In the genomic region with DNA sequence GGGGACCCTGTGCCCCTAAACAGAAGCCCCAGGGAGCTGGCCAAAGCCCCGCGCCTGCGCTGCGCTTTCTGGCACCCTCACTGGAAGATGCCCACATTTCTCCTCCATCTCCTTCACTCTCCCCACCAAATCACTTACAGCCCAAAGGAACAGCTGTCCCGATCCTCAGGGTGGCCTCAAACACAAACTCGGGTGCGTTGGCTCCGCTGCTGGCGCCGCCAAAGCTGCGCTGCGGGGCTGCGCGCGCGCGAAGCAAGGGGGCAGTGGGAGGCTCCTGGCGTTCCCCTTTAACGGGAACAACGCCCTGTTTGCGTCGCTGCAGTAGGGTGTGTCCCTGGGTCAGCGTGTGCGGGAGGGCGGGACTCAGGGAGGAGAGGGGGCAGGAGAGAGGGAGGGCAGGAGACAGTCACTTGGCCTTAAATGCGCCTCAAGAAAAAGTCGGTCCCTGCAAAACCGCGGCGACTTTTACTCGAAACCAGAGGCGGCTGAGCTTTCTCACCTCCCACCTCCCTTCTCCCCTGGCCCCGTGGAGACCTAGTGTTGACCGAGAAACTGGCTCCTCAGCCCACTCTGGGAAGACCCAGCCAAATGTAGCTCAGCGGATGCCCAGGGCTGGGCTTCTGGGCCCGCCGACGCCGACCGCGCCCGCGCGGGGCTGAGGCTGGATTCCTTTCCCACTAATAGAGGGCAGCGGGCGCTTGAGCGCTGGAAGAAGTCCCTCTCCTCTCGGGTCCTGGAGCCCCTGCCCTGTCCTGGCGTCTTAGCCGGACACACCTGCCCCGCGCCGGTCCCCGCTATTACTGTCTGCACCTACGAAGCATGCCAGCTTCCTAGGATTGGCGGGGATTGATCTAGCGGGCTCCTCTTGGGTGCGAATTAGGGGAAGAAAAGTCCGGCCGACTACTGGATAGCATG, we compare ENCODE assay signal across 8 cellular contexts. TPM values are rescaled to one million over a fixed set of nuclear protein-coding genes. Genes with fewer than 3 reads are reported as not detected.
DNase-seq lines count a peak whose midpoint lies in the region; ATAC-seq lines count a peak whose summit lies in the region.

No MANE protein-coding gene starts in this region.

- peaks cover 20% of the 10 kb centered on the region for H3K4me1 Mint-ChIP-seq in activated CD4-positive, alpha-beta memory T cell treated with anti-CD3 and anti-CD28 coated beads, Interleukin-2, amount 10 ng/mL, durations not matched to agents 7 days and 5 days
- H3K4me1 Mint-ChIP-seq in activated CD4-positive, alpha-beta memory T cell treated with anti-CD3 and anti-CD28 coated beads for 36 hours (ENCODE audit: low read depth), result peaks cover 12% of the 10 kb centered on the region
- peaks cover 25% of the 10 kb centered on the region for H3K4me1 Mint-ChIP-seq in activated T-cell treated with anti-CD3 and anti-CD28 coated beads, Interleukin-2, amount 50 U/mL, for 72 hours (ENCODE audit: low read depth)

- intact Hi-C loops in activated CD4-positive, alpha-beta memory T cell treated with anti-CD3 and anti-CD28 coated beads for 36 hours (cut with micrococcal nuclease), result loop anchor here (5.0 kb wide), 1 partner anchor 735 kb away; a partner anchor contains a TSS

- no peak overlapping the region for H3K27ac Mint-ChIP-seq in activated CD4-positive, alpha-beta memory T cell treated with anti-CD3 and anti-CD28 coated beads, Interleukin-2, amount 10 ng/mL, durations not matched to agents 7 days and 5 days
- no peak overlapping the region for H3K27ac Mint-ChIP-seq in activated CD4-positive, alpha-beta memory T cell treated with anti-CD3 and anti-CD28 coated beads for 36 hours
- H3K27ac Mint-ChIP-seq in activated T-cell treated with anti-CD3 and anti-CD28 coated beads, Interleukin-2, amount 50 U/mL, for 72 hours, result no peak overlapping the region

- peaks cover 65% of the 10 kb centered on the region for H3K27me3 Mint-ChIP-seq in activated CD4-positive, alpha-beta memory T cell treated with anti-CD3 and anti-CD28 coated beads, Interleukin-2, amount 10 ng/mL, durations not matched to agents 7 days and 5 days
- peaks cover 65% of the 10 kb centered on the region for H3K27me3 Mint-ChIP-seq in activated CD4-positive, alpha-beta memory T cell treated with anti-CD3 and anti-CD28 coated beads for 36 hours
- peaks cover 83% of the 10 kb centered on the region for H3K27me3 Mint-ChIP-seq in activated T-cell treated with anti-CD3 and anti-CD28 coated beads, Interleukin-2, amount 50 U/mL, for 72 hours (ENCODE audit: low read depth)

- peaks cover 35% of the 10 kb centered on the region for H3K27me3 ChIP-seq in neuron (ENCODE audit: insufficient read depth, low read length)

- H3K36me3 ChIP-seq in neuron (ENCODE audit: insufficient read depth, low read length), result no peaks in the 10 kb centered on the region

- POLR2A ChIA-PET in activated CD4-positive, alpha-beta memory T cell treated with anti-CD3 and anti-CD28 coated beads, Interleukin-2, amount 10 ng/mL, durations not matched to agents 7 days and 5 days (lab: Charles Lee), result no interaction called here
- POLR2A ChIA-PET in activated CD4-positive, alpha-beta memory T cell treated with anti-CD3 and anti-CD28 coated beads for 36 hours (lab: Charles Lee), result no interaction called here

- no peak for DNase-seq in activated CD4-positive, alpha-beta memory T cell treated with anti-CD3 and anti-CD28 coated beads, Interleukin-2, amount 10 ng/mL, durations not matched to agents 7 days and 5 days
- no peak for DNase-seq in activated CD4-positive, alpha-beta memory T cell treated with anti-CD3 and anti-CD28 coated beads for 36 hours
- DNase-seq in activated T-cell treated with anti-CD3 and anti-CD28 coated beads, Interleukin-2, amount 50 U/mL, for 72 hours, result peak in 1 of 2 donors; percentile 9
- DNase-seq in glomerular visceral epithelial cell (ENCODE audit: extremely low spot score), result peak; percentile 30
- no peak for DNase-seq in NCI-H2196 (lab: John Stamatoyannopoulos, UW; ENCODE audit: unreplicated experiment)
- DNase-seq in NCI-H2081 treated with DMSO at 0.1 percent for 48 hours (lab: John Stamatoyannopoulos, UW), result no peak

- peaks cover 19% of the 10 kb centered on the region for H3K4me1 ChIP-seq in neuron (ENCODE audit: insufficient read depth, low read length)

- H3K36me3 Mint-ChIP-seq in activated CD4-positive, alpha-beta memory T cell treated with anti-CD3 and anti-CD28 coated beads, Interleukin-2, amount 10 ng/mL, durations not matched to agents 7 days and 5 days (ENCODE audit: low read depth), result no peaks in the 10 kb centered on the region
- no peaks in the 10 kb centered on the region for H3K36me3 Mint-ChIP-seq in activated CD4-positive, alpha-beta memory T cell treated with anti-CD3 and anti-CD28 coated beads for 36 hours
- no peaks in the 10 kb centered on the region for H3K36me3 Mint-ChIP-seq in activated T-cell treated with anti-CD3 and anti-CD28 coated beads, Interleukin-2, amount 50 U/mL, for 72 hours (ENCODE audit: insufficient read depth in 2 of 2)

- peak overlapping the region; percentile 84 for H2AFZ ChIP-seq in neuron (ENCODE audit: low read depth, low read length)

- peak overlapping the region; percentile 22 for H3K4me3 Mint-ChIP-seq in activated CD4-positive, alpha-beta memory T cell treated with anti-CD3 and anti-CD28 coated beads, Interleukin-2, amount 10 ng/mL, durations not matched to agents 7 days and 5 days
- no peak overlapping the region for H3K4me3 Mint-ChIP-seq in activated CD4-positive, alpha-beta memory T cell treated with anti-CD3 and anti-CD28 coated beads for 36 hours
- H3K4me3 Mint-ChIP-seq in activated T-cell treated with anti-CD3 and anti-CD28 coated beads, Interleukin-2, amount 50 U/mL, for 72 hours, result peak overlapping the region; percentile 21 to 72

- peak overlapping the region; percentile 94 for H3K4me3 ChIP-seq in neuron (ENCODE audit: low read length)

- H3K9me3 Mint-ChIP-seq in activated CD4-positive, alpha-beta memory T cell treated with anti-CD3 and anti-CD28 coated beads, Interleukin-2, amount 10 ng/mL, durations not matched to agents 7 days and 5 days, result no peaks in the 10 kb centered on the region
- H3K9me3 Mint-ChIP-seq in activated CD4-positive, alpha-beta memory T cell treated with anti-CD3 and anti-CD28 coated beads for 36 hours, result no peaks in the 10 kb centered on the region
- H3K9me3 Mint-ChIP-seq in activated T-cell treated with anti-CD3 and anti-CD28 coated beads, Interleukin-2, amount 50 U/mL, for 72 hours, result no peaks in the 10 kb centered on the region

- CTCF ChIA-PET in activated CD4-positive, alpha-beta memory T cell treated with anti-CD3 and anti-CD28 coated beads, Interleukin-2, amount 10 ng/mL, durations not matched to agents 7 days and 5 days (lab: Charles Lee), result interaction anchor here (2.1 kb wide), 1 partner anchor 241 kb away, joined by 9 read pairs; no protein-coding TSS in a partner anchor
- CTCF ChIA-PET in activated CD4-positive, alpha-beta memory T cell treated with anti-CD3 and anti-CD28 coated beads for 36 hours (lab: Charles Lee), result interaction anchor here (0.6 to 2.5 kb wide), 3 partner anchors 18 to 241 kb away, joined by 3 to 11 read pairs (median 3); no protein-coding TSS in a partner anchor

- H3K9me3 ChIP-seq in neuron (ENCODE audit: low read length), result no peaks in the 10 kb centered on the region

- no peak for ATAC-seq in activated T-cell treated with anti-CD3 and anti-CD28 coated beads, Interleukin-2, amount 50 U/mL, for 72 hours (replicated peaks in 1 of 2)
- no peak for ATAC-seq in HG02642 (IDR thresholded peaks at IDR 0.05; ENCODE audit: poor library complexity, unreplicated experiment)

RNA-seq across cellular contexts. Expression of a gene that starts 2.6 kb away (rescaled TPM):
- total RNA-seq in activated CD4-positive, alpha-beta memory T cell treated with anti-CD3 and anti-CD28 coated beads, Interleukin-2, amount 10 ng/mL, durations not matched to agents 7 days and 5 days, result not detected
- total RNA-seq in activated CD4-positive, alpha-beta memory T cell treated with anti-CD3 and anti-CD28 coated beads for 36 hours, result not detected
- total RNA-seq in activated T-cell treated with anti-CD3 and anti-CD28 coated beads, Interleukin-2, amount 50 U/mL, for 72 hours, result not detected
